In genomic region chr6:111482959-111483735, GRCh38 we compare ENCODE assay signal across 8 cellular contexts. TPM values are rescaled to one million over a fixed set of nuclear protein-coding genes. Genes with fewer than 3 reads are reported as not detected.
DNase-seq lines count a peak whose midpoint lies in the region; ATAC-seq, FAIRE-seq and TF ChIP-seq lines count a peak whose summit lies in the region.

TSS of gene REV3L (minus strand) at chr6:111483218. CDS start at chr6:111482888, 330 bp downstream.

- no peak for TF ChIP-seq CTCF in A549 (IDR thresholded peaks at IDR 0.05)

- peak within 1 kb of the TSS; percentile 95 for H3K4me2 ChIP-seq in A549

- peak within 1 kb of the TSS; percentile 99 for H3K27ac ChIP-seq in A549
- H3K27ac ChIP-seq in caudate nucleus (ENCODE audit: low read depth, low read length), result peak within 1 kb of the TSS; percentile 97

- peak; percentile 49 to 90 for DNase-seq in A549 (ENCODE audit: low read depth in 1 of 2, low spot score in 1 of 2)
- DNase-seq in NCI-H2227 treated with DMSO at 0.1 percent for 48 hours (lab: John Stamatoyannopoulos, UW), result peak; percentile 75
- peak; percentile 79 to 86 (median 82) for DNase-seq in activated CD4-positive, CD25-positive, alpha-beta regulatory T cell (lab: John Stamatoyannopoulos, UW)
- peak in 60 of 61 donors; percentile 61 to 94 (median 84) for DNase-seq in caudate nucleus (lab: John Stamatoyannopoulos, UW)
- DNase-seq in islet precursor cell, result peak; percentile 97
- peak; percentile 84 to 89 (median 88) for DNase-seq in stimulated activated CD4-positive, alpha-beta T cell treated with anti-CD3 and anti-CD28 coated beads, Interleukin-12 subunit alpha, Interleukin-12 subunit beta, amount 100 ng/mL, for 48 hours (ENCODE audit: low read depth in 2 of 3, low spot score in 1 of 3)

- peak within 1 kb of the TSS; percentile 97 for H3K4me3 ChIP-seq in A549

- peaks cover 10% of the 10 kb centered on the region; the same call in 2 of the 3 replicates for H3K9me3 ChIP-seq in A549

- CTCF ChIA-PET in A549 (lab: Yijun Ruan, JAX), result interaction anchor here (1.0 kb wide), 1 partner anchor 224 kb away, joined by 4 read pairs; a partner anchor contains a TSS

- TF ChIP-seq RAD21 in A549 (conservative IDR thresholded peaks at IDR 0.05 in 1 of 2, IDR thresholded peaks at IDR 0.05 in 1 of 2), result no peak

- no peak for TF ChIP-seq EP300 in A549 (IDR thresholded peaks at IDR 0.05)

- peak; percentile 50 for TF ChIP-seq POLR2A in A549 (IDR thresholded peaks at IDR 0.05; ENCODE audit: low read length)

- ATAC-seq in A549 (peak; percentile 73 to 74), GM18858 (IDR thresholded peaks at IDR 0.05; ENCODE audit: unreplicated experiment) (peak; percentile 5), HG03066 (IDR thresholded peaks at IDR 0.05; ENCODE audit: low read depth, unreplicated experiment) (peak; percentile 35)

- no CpG with 5 or more reads among the region's 84 CpGs for WGBS in A549 (ENCODE audit: missing lambda C conversion rate)

- POLR2A ChIA-PET in A549 (lab: Yijun Ruan, JAX), result interaction anchor here (0.6 to 2.8 kb wide), 12 partner anchors 12 to 1970 kb away, joined by 3 to 30 read pairs (median 4); partner anchors contain the start of gene TRAF3IP2

- no peak for FAIRE-seq in A549 (lab: Jason Lieb, UNC)

- peaks cover 39% of the 10 kb centered on the region for H3K4me1 ChIP-seq in A549

TF ChIP-seq in A549, 52 proteins besides CTCF, POLR2A, EP300 and RAD21:
- peak; percentile 59; the same call in 1 of the 2 replicates for TF ChIP-seq RFX5 (IDR thresholded peaks at IDR 0.05)
- peak in 1 of 2 experiments; percentile 60; a peak in 1 of 5 replicates for TF ChIP-seq JUN (IDR thresholded peaks at IDR 0.05)
- TF ChIP-seq BHLHE40 (IDR thresholded peaks at IDR 0.05; ENCODE audit: low read depth, low read length), result 0 out of 2 replicates have a peak, but pooled peaks have one; percentile 4
- TF ChIP-seq MAX (IDR thresholded peaks at IDR 0.05), result peak; percentile 66
- TF ChIP-seq CHD2 (IDR thresholded peaks at IDR 0.05; ENCODE audit: low read length, partially characterized antibody), result peak; percentile 78
- peak; percentile 81 for TF ChIP-seq MYC (IDR thresholded peaks at IDR 0.05; ENCODE audit: borderline replicate concordance, low read length)
- no peak for TF ChIP-seq TP53 (CRISPR knock-in tag; IDR thresholded peaks at IDR 0.05)
- peak; percentile 11; the same call in 1 of the 2 replicates for TF ChIP-seq GATA3 (IDR thresholded peaks at IDR 0.05; ENCODE audit: borderline replicate concordance)
- no peak for TF ChIP-seq HES2 (IDR thresholded peaks at IDR 0.05)
- TF ChIP-seq ESRRA (IDR thresholded peaks at IDR 0.05; ENCODE audit: borderline replicate concordance, low read length), result no peak
- peak; percentile 62; the same call in 1 of the 3 replicates for TF ChIP-seq BCL3 (IDR thresholded peaks at IDR 0.05)
- no peak for TF ChIP-seq FOSL2 (IDR thresholded peaks at IDR 0.05)
- TF ChIP-seq FOSL2 (CRISPR knock-in tag; IDR thresholded peaks at IDR 0.05), result peak; percentile 31; the same call in 1 of the 2 replicates
- TF ChIP-seq, protein P1, sequence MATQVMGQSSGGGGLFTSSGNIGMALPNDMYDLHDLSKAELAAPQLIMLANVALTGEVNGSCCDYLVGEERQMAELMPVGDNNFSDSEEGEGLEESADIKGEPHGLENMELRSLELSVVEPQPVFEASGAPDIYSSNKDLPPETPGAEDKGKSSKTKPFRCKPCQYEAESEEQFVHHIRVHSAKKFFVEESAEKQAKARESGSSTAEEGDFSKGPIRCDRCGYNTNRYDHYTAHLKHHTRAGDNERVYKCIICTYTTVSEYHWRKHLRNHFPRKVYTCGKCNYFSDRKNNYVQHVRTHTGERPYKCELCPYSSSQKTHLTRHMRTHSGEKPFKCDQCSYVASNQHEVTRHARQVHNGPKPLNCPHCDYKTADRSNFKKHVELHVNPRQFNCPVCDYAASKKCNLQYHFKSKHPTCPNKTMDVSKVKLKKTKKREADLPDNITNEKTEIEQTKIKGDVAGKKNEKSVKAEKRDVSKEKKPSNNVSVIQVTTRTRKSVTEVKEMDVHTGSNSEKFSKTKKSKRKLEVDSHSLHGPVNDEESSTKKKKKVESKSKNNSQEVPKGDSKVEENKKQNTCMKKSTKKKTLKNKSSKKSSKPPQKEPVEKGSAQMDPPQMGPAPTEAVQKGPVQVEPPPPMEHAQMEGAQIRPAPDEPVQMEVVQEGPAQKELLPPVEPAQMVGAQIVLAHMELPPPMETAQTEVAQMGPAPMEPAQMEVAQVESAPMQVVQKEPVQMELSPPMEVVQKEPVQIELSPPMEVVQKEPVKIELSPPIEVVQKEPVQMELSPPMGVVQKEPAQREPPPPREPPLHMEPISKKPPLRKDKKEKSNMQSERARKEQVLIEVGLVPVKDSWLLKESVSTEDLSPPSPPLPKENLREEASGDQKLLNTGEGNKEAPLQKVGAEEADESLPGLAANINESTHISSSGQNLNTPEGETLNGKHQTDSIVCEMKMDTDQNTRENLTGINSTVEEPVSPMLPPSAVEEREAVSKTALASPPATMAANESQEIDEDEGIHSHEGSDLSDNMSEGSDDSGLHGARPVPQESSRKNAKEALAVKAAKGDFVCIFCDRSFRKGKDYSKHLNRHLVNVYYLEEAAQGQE (IDR thresholded peaks at IDR 0.05), result peak; percentile 56
- TF ChIP-seq SMC3 (IDR thresholded peaks at IDR 0.05), result peak; percentile 16; the same call in 1 of the 3 replicates
- TF ChIP-seq NPAS2 (CRISPR knock-in tag; IDR thresholded peaks at IDR 0.05; ENCODE audit: borderline replicate concordance), result no peak

RNA-seq across cellular contexts. Expression of gene REV3L, which starts in this region (rescaled TPM):
- 10.8 and 12.4 TPM in 2 replicates for polyA plus RNA-seq in A549 (2011; rRNA removed)
- 2.2 and 2.7 TPM in 2 replicates for polyA plus RNA-seq in A549 (2012; cell fraction: cytosol; rRNA removed)
- polyA plus RNA-seq in A549 (2012; cell fraction: nucleus; rRNA removed), result 2.2 and 4.2 TPM in 2 replicates
- polyA plus RNA-seq in A549 (2017; fragmentation: RNase III; extraction: RNeasy Plus Mini Kit Qiagen cat#74134 plus additional on column Dnase treatment), result 4.1 to 4.7 TPM (median 4.5 TPM) in 3 replicates
- polyA minus RNA-seq in A549 (2011; rRNA and poly(A)+ RNA removed), result 10.0 and 10.7 TPM in 2 replicates

Comparison
In these comparisons a context has a peak if more than half of its experiments do, and no peak if none do; other contexts are left out.
1. Peak in every context shown above with its lines: DNase-seq, ATAC-seq, H3K4me3 ChIP-seq and H3K27ac ChIP-seq.
2. ATAC-seq: peak in every context shown above with its lines; median percentile 74 in A549; 35 in HG03066; 5 in GM18858.